Comparison of ENCODE assay signal across 1 cellular context in the genomic region with DNA sequence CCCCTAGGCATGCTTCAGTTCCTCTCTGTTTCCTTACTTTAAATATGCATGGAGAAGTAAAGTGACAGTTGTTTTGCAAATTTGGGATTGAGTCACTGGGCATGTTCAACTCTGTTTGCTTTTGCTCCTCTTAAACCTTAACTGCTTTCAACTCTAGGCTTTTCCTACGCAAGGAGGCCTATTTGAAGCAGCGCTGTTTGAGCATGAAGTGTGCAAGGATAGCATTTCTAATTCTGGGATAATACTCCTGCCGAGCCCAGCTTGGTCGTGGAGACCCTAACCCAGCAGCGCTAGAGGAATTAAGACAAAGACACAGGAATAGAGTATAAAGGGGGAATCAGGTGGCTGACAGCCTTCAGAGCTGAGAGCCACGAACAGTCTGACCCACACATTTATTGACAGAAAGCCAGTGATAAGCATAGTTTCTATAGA.
TF ChIP-seq lines count a peak whose summit lies in the region.

No MANE protein-coding gene starts in this region.

TF ChIP-seq in GM23338, 12 proteins besides CTCF, POLR2A, EP300 and RAD21 (continued from another document):
- TF ChIP-seq, protein P1, sequence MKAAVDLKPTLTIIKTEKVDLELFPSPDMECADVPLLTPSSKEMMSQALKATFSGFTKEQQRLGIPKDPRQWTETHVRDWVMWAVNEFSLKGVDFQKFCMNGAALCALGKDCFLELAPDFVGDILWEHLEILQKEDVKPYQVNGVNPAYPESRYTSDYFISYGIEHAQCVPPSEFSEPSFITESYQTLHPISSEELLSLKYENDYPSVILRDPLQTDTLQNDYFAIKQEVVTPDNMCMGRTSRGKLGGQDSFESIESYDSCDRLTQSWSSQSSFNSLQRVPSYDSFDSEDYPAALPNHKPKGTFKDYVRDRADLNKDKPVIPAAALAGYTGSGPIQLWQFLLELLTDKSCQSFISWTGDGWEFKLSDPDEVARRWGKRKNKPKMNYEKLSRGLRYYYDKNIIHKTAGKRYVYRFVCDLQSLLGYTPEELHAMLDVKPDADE (IDR thresholded peaks at IDR 0.05): peak; percentile 21; the same call in 1 of the 2 replicates
- TF ChIP-seq, protein P2, sequence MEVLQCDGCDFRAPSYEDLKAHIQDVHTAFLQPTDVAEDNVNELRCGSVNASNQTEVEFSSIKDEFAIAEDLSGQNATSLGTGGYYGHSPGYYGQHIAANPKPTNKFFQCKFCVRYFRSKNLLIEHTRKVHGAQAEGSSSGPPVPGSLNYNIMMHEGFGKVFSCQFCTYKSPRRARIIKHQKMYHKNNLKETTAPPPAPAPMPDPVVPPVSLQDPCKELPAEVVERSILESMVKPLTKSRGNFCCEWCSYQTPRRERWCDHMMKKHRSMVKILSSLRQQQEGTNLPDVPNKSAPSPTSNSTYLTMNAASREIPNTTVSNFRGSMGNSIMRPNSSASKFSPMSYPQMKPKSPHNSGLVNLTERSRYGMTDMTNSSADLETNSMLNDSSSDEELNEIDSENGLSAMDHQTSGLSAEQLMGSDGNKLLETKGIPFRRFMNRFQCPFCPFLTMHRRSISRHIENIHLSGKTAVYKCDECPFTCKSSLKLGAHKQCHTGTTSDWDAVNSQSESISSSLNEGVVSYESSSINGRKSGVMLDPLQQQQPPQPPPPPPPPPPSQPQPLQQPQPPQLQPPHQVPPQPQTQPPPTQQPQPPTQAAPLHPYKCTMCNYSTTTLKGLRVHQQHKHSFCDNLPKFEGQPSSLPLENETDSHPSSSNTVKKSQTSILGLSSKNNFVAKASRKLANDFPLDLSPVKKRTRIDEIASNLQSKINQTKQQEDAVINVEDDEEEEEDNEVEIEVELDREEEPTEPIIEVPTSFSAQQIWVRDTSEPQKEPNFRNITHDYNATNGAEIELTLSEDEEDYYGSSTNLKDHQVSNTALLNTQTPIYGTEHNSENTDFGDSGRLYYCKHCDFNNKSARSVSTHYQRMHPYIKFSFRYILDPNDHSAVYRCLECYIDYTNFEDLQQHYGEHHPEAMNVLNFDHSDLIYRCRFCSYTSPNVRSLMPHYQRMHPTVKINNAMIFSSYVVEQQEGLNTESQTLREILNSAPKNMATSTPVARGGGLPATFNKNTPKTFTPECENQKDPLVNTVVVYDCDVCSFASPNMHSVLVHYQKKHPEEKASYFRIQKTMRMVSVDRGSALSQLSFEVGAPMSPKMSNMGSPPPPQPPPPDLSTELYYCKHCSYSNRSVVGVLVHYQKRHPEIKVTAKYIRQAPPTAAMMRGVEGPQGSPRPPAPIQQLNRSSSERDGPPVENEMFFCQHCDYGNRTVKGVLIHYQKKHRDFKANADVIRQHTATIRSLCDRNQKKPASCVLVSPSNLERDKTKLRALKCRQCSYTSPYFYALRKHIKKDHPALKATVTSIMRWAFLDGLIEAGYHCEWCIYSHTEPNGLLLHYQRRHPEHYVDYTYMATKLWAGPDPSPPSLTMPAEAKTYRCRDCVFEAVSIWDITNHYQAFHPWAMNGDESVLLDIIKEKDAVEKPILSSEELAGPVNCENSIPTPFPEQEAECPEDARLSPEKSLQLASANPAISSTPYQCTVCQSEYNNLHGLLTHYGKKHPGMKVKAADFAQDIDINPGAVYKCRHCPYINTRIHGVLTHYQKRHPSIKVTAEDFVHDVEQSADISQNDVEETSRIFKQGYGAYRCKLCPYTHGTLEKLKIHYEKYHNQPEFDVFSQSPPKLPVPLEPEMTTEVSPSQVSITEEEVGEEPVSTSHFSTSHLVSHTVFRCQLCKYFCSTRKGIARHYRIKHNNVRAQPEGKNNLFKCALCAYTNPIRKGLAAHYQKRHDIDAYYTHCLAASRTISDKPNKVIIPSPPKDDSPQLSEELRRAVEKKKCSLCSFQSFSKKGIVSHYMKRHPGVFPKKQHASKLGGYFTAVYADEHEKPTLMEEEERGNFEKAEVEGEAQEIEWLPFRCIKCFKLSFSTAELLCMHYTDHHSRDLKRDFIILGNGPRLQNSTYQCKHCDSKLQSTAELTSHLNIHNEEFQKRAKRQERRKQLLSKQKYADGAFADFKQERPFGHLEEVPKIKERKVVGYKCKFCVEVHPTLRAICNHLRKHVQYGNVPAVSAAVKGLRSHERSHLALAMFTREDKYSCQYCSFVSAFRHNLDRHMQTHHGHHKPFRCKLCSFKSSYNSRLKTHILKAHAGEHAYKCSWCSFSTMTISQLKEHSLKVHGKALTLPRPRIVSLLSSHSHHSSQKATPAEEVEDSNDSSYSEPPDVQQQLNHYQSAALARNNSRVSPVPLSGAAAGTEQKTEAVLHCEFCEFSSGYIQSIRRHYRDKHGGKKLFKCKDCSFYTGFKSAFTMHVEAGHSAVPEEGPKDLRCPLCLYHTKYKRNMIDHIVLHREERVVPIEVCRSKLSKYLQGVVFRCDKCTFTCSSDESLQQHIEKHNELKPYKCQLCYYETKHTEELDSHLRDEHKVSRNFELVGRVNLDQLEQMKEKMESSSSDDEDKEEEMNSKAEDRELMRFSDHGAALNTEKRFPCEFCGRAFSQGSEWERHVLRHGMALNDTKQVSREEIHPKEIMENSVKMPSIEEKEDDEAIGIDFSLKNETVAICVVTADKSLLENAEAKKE (CRISPR knock-in tag; IDR thresholded peaks at IDR 0.05): no peak
- TF ChIP-seq POLR2AphosphoS5 (IDR thresholded peaks at IDR 0.05; ENCODE audit: low read depth): peak; percentile 62
- TF ChIP-seq EZH2phosphoT487 (IDR thresholded peaks at IDR 0.05; ENCODE audit: unreplicated experiment): no peak
- TF ChIP-seq CREB1 (CRISPR knock-in tag; IDR thresholded peaks at IDR 0.05; ENCODE audit: low read depth): no peak
- peak; percentile 75 for TF ChIP-seq NANOG (IDR thresholded peaks at IDR 0.05; ENCODE audit: borderline replicate concordance)
- no peak for TF ChIP-seq ZNF331 (CRISPR knock-in tag; IDR thresholded peaks at IDR 0.05; ENCODE audit: low read depth)
